ENCODE assay signal across 8 cellular contexts in the genomic region with DNA sequence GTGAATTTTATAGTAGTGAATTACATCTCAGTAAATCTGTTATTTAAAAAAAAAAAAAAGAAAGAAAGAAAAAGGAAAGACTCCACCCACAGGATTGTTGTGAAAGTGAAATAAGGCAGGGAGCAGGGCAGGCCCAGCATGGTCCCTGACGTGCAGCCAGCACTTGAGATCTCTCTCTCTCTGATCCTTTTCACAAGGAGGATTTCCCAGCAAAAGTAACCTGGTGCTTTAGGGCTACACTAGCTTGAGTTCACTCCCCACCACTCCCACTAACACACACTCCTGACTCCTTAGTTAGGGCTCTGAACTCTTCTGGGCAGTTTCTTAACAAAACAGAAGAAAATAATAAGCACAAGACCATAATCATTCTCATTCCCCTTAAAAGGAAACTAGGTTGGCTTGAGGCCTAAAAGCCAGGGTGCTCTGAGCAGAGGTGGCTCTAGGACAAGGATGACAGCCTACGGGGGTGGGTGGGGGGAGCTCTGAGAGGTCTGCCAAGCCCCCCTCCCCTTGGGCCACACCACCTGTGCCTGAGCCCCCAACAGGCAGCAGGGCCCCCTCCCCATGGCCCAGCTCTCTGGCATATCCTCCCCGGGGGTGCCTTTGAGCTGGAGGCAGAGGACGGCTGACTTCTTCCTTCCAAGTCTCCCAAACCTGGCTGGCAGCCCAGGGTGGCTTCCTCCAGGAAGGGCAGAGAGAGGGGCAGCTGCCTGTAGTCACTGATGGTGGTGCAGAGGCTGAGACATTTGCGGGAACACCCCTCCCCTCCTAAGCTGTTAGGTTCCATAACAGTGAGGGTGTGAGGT. TPM values are rescaled to one million over a fixed set of nuclear protein-coding genes. Genes with fewer than 3 reads are reported as not detected.
DNase-seq lines count a peak whose midpoint lies in the region; ATAC-seq, FAIRE-seq and TF ChIP-seq lines count a peak whose summit lies in the region.

No MANE protein-coding gene starts in this region.

- TF ChIP-seq EP300 in ovary (IDR thresholded peaks at IDR 0.05), result no peak

- peak; percentile 39 for DNase-seq in D341Med (ENCODE audit: low spot score)
- peak; percentile 28 for DNase-seq in HTR-8/SVneo (ENCODE audit: insufficient read length, low spot score)
- no peak for DNase-seq in epithelial cell of prostate (ENCODE audit: low read depth, low spot score)
- DNase-seq in ovary, result peak; percentile 43 to 57 (median 53)
- no peak for DNase-seq in NCI-H187 (lab: John Stamatoyannopoulos, UW)
- no peak for DNase-seq in CD8-positive, alpha-beta memory T cell
- no peak for DNase-seq in NCI-H526 treated with DMSO at 0.1 percent for 48 hours (lab: John Stamatoyannopoulos, UW)

- no peak for ATAC-seq in HG02759 (IDR thresholded peaks at IDR 0.05; ENCODE audit: unreplicated experiment)

- no peaks in the 10 kb centered on the region for H3K9me3 ChIP-seq in ovary
- H3K9me3 ChIP-seq in CD8-positive, alpha-beta memory T cell (ENCODE audit: low read length), result no peaks in the 10 kb centered on the region

- H3K36me3 Mint-ChIP-seq in CD8-positive, alpha-beta memory T cell, result no peaks in the 10 kb centered on the region

- intact Hi-C loops in ovary (cut with DNase I), result no loop called here

- H3K9me3 Mint-ChIP-seq in CD8-positive, alpha-beta memory T cell, result peaks cover 0 to 3% (median 0%) of the 10 kb centered on the region in 5 donors

- FAIRE-seq in HTR-8/SVneo (lab: Jason Lieb, UNC), result no peak

- no peak overlapping the region for H3K4me3 ChIP-seq in ovary
- H3K4me3 ChIP-seq in CD8-positive, alpha-beta memory T cell (ENCODE audit: low read length), result no peak overlapping the region

- no peaks in the 10 kb centered on the region for H3K27me3 ChIP-seq in ovary
- H3K27me3 ChIP-seq in CD8-positive, alpha-beta memory T cell (ENCODE audit: insufficient read depth, low read length, poor library complexity, severe bottlenecking), result no peaks in the 10 kb centered on the region

- H3K27ac Mint-ChIP-seq in CD8-positive, alpha-beta memory T cell, result peak overlapping the region in 1 of 8 donors; percentile 74

- POLR2A ChIA-PET in CD8-positive, alpha-beta memory T cell (lab: Charles Lee), result no interaction called here

- H3K4me3 Mint-ChIP-seq in CD8-positive, alpha-beta memory T cell, result no peak overlapping the region

- CTCF ChIA-PET in CD8-positive, alpha-beta memory T cell (lab: Charles Lee), result interaction anchor here (1.8 kb wide), 1 partner anchor 9 kb away, joined by 5 read pairs; no protein-coding TSS in a partner anchor

- WGBS in ovary, 3 donors, result 19 to 23% (median 22%) methylated on average over 5 of the region's 5 CpGs

- peaks cover 4% of the 10 kb centered on the region for H3K4me1 ChIP-seq in ovary (ENCODE audit: insufficient read depth)
- no peaks in the 10 kb centered on the region for H3K4me1 ChIP-seq in CD8-positive, alpha-beta memory T cell (ENCODE audit: insufficient read depth, low read length)

- H3K27me3 Mint-ChIP-seq in CD8-positive, alpha-beta memory T cell, result peaks cover 14 to 20% of the 10 kb centered on the region in 2 donors

- no peaks in the 10 kb centered on the region for H3K36me3 ChIP-seq in ovary
- no peaks in the 10 kb centered on the region for H3K36me3 ChIP-seq in CD8-positive, alpha-beta memory T cell (ENCODE audit: insufficient read depth, low read length)

- H3K4me1 Mint-ChIP-seq in CD8-positive, alpha-beta memory T cell, result peaks cover 4 to 7% (median 5%) of the 10 kb centered on the region in 3 donors

- no peak for TF ChIP-seq CTCF in ovary (IDR thresholded peaks at IDR 0.05)

- H3K27ac ChIP-seq in epithelial cell of prostate (peak overlapping the region; percentile 99), ovary (peak overlapping the region; percentile 60 to 62)
- H3K27ac ChIP-seq in CD8-positive, alpha-beta memory T cell (ENCODE audit: low read depth, low read length), result no peak overlapping the region

- no peak for TF ChIP-seq POLR2A in ovary (IDR thresholded peaks at IDR 0.05)

RNA-seq across cellular contexts. Expression of gene TMEM40, which starts 0.8 kb away (rescaled TPM):
- under 1 TPM in 1 of 7 donors, not detected in 6; 0.80 TPM for total RNA-seq in ovary
- under 1 TPM; 0.11 to 0.20 TPM for polyA plus RNA-seq in ovary
- total RNA-seq in CD8-positive, alpha-beta memory T cell, result not detected
- polyA plus RNA-seq in CD8-positive, alpha-beta memory T cell, result not detected

RNA-seq across cellular contexts. Expression of gene CAND2, which starts 38.3 kb away (rescaled TPM):
- 10 to 100 TPM; 11.4 to 25.1 (median 17.6) TPM for total RNA-seq in ovary
- polyA plus RNA-seq in ovary, result 1 to 10 TPM; 3.5 to 6.3 TPM
- total RNA-seq in CD8-positive, alpha-beta memory T cell, result 1 to 10 TPM; 1.0 to 1.1 TPM
- 2.1 TPM for polyA plus RNA-seq in CD8-positive, alpha-beta memory T cell

Comparison
In these comparisons a context has a peak if more than half of its experiments do, and no peak if none do; other contexts are left out.
1. DNase-seq: peak in D341Med (single experiment), HTR-8/SVneo (single experiment) and ovary (5 of 5); none in epithelial cell of prostate (single experiment), NCI-H187 (0 of 2), CD8-positive, alpha-beta memory T cell (0 of 5) and NCI-H526 treated with DMSO at 0.1 percent for 48 hours (single experiment).
2. RNA of gene CAND2, which starts 38.3 kb away (total RNA-seq): 11.4 to 25.1 TPM in ovary; 1.0 to 1.1 TPM in CD8-positive, alpha-beta memory T cell; every median in the first group is over 4 times any median in the second.